12 cellular contexts compared by ENCODE assay signal in the genomic region with DNA sequence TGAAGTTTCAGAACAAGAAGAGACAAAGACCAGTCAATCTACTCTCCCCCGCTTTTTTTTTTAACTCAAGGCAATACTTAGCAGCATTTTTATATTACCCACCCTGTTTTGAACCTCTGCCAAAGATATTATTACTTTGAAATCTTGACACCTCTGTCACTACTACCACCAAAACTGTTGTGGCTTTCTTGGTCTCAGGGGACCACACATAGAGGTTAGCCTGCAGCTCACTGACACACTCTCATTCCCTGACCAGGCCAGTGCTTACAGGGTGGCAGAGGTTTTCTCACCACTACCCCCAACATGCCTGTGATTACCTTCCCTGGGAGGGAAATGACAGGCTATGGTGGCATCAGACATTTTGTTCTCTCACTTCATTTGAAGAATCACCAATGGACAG.
DNase-seq lines count a peak whose midpoint lies in the region; ATAC-seq, FAIRE-seq and TF ChIP-seq lines count a peak whose summit lies in the region.
"Had no signal": no experiment of that assay in that cellular context is flagged by ENCODE, and none has a peak within 500 bp of the region (broad histone marks: within the 10 kb centered on the region; RNA-seq: fewer than 3 reads in every experiment).

No MANE protein-coding gene starts in this region.

- H3K4me1 ChIP-seq in BLaER1 treated with 17β-estradiol and CSF1 and Interleukin-3, amounts not matched to agents 10 nM and 100 nM, result peaks cover 0 to 28% (median 14%) of the 10 kb centered on the region in 10 experiments; a peak in 16 of 20 replicates
- H3K4me1 ChIP-seq in endodermal cell (ENCODE audit: control insufficient read depth, insufficient read depth, low read length) (no peaks in the 10 kb centered on the region), osteoblast (ENCODE audit: insufficient read depth, low read length) (no peaks in the 10 kb centered on the region)

- H3K4me2 ChIP-seq in BLaER1 treated with 17β-estradiol and CSF1 and Interleukin-3, amounts not matched to agents 10 nM and 100 nM, result peak overlapping the region in 9 of 11 experiments; percentile 12 to 79 (median 52); a peak in 15 of 22 replicates
- H3K4me2 ChIP-seq in osteoblast (ENCODE audit: insufficient read depth, low read length), result no peak overlapping the region

- H3K27me3 ChIP-seq in BLaER1 treated with 17β-estradiol and CSF1 and Interleukin-3, amounts not matched to agents 10 nM and 100 nM, result no peaks in the 10 kb centered on the region
- H3K27me3 ChIP-seq in endodermal cell (ENCODE audit: control insufficient read depth, insufficient read depth, low read length, poor library complexity, severe bottlenecking) (no peaks in the 10 kb centered on the region), osteoblast (ENCODE audit: insufficient read depth, low read length) (no peaks in the 10 kb centered on the region)
- H3K27me3 ChIP-seq: brain microvascular endothelial cell had no signal

- WGBS in endodermal cell (ENCODE audit: insufficient coverage in 1 of 2, insufficient read length in 1 of 2), 2 experiments, result 91 to 93% methylated on average over 1 of the region's 1 CpG

- DNase-seq in SIG-M5 treated with dmso at 0.1 percent for 504 hours (lab: John Stamatoyannopoulos, UW; ENCODE audit: unreplicated experiment) (no peak), endodermal cell (no peak), D721Med (ENCODE audit: insufficient read length, low spot score) (no peak), osteoblast (ENCODE audit: insufficient read length, low spot score, missing footprints) (no peak)
- DNase-seq: activated CD4-positive, alpha-beta T cell treated with anti-CD3 and anti-CD28 coated beads for 48 hours; brain microvascular endothelial cell; mammary epithelial cell had no signal

- no peak overlapping the region for H3K27ac ChIP-seq in BLaER1 treated with 17β-estradiol and CSF1 and Interleukin-3, amounts not matched to agents 10 nM and 100 nM
- H3K27ac ChIP-seq in endodermal cell (ENCODE audit: low read depth, low read length) (no peak overlapping the region), osteoblast (ENCODE audit: low read depth, low read length) (no peak overlapping the region)
- H3K27ac ChIP-seq: brain microvascular endothelial cell had no signal

- H3K9ac ChIP-seq in BLaER1 treated with 17β-estradiol and CSF1 and Interleukin-3, amounts not matched to agents 10 nM and 100 nM, result 0 out of 22 replicates have a peak overlapping the region, but pooled peaks of 1 of the 11 experiments have one; percentile 11
- H3K9ac ChIP-seq in endodermal cell (ENCODE audit: extremely low read depth, low read length, poor library complexity, severe bottlenecking), result no peak overlapping the region

- H3K27me3 Mint-ChIP-seq in endodermal cell (ENCODE audit: insufficient read depth), result no peaks in the 10 kb centered on the region

- H3K27ac Mint-ChIP-seq in endodermal cell, result no peak overlapping the region

- H4K20me1 ChIP-seq in BLaER1 treated with 17β-estradiol and CSF1 and Interleukin-3, amounts not matched to agents 10 nM and 100 nM, result no peaks in the 10 kb centered on the region
- H4K20me1 ChIP-seq in osteoblast (ENCODE audit: insufficient read depth, low read length), result no peaks in the 10 kb centered on the region

- no peaks in the 10 kb centered on the region for H3K79me2 ChIP-seq in osteoblast (ENCODE audit: insufficient read depth, low read length)

- H3K9me3 ChIP-seq in BLaER1 treated with 17β-estradiol and CSF1 and Interleukin-3, amounts not matched to agents 10 nM and 100 nM (replicated peaks in 1 of 11), result no peaks in the 10 kb centered on the region
- H3K9me3 ChIP-seq in endodermal cell (ENCODE audit: control insufficient read depth, low read length) (no peaks in the 10 kb centered on the region), osteoblast (ENCODE audit: low read depth, low read length) (no peaks in the 10 kb centered on the region)

- no peak for FAIRE-seq in D721Med (lab: Jason Lieb, UNC)

- no peak overlapping the region for H3K4me3 ChIP-seq in BLaER1 treated with 17β-estradiol and CSF1 and Interleukin-3, amounts not matched to agents 10 nM and 100 nM
- H3K4me3 ChIP-seq in endodermal cell (ENCODE audit: low read length), result no peak overlapping the region
- H3K4me3 ChIP-seq in osteoblast (ENCODE audit: insufficient read depth, low read length), result no peak overlapping the region

- no peak overlapping the region for H2AFZ ChIP-seq in osteoblast (ENCODE audit: low read length)

- H3K36me3 ChIP-seq in BLaER1 treated with 17β-estradiol and CSF1 and Interleukin-3, amounts not matched to agents 10 nM and 100 nM, result peaks cover 0 to 13% (median 6%) of the 10 kb centered on the region in 11 experiments; a peak in 8 of 22 replicates
- H3K36me3 ChIP-seq in endodermal cell (ENCODE audit: control insufficient read depth, insufficient read depth, low read length) (no peaks in the 10 kb centered on the region), osteoblast (ENCODE audit: insufficient read depth, low read length) (peaks cover 16% of the 10 kb centered on the region)
- H3K36me3 ChIP-seq: brain microvascular endothelial cell had no signal

- peaks cover 1% of the 10 kb centered on the region for H3K4me1 Mint-ChIP-seq in endodermal cell

- H3K4me3 Mint-ChIP-seq in endodermal cell, result no peak overlapping the region

- ATAC-seq in GM19025 (IDR thresholded peaks at IDR 0.05; ENCODE audit: low read depth, unreplicated experiment) (peak; percentile 91), HG02759 (IDR thresholded peaks at IDR 0.05; ENCODE audit: unreplicated experiment) (peak; percentile 93), HG03558 (IDR thresholded peaks at IDR 0.05; ENCODE audit: extremely low read depth, unreplicated experiment) (peak; percentile 92)
- ATAC-seq: sciatic nerve had no signal

- no peaks in the 10 kb centered on the region for H3K9me3 Mint-ChIP-seq in endodermal cell

- TF ChIP-seq CTCF in endodermal cell (conservative IDR thresholded peaks at IDR 0.05), result no peak
- no peak for TF ChIP-seq CTCF in D721Med (IDR thresholded peaks at IDR 0.05; ENCODE audit: insufficient read depth, missing control alignments)
- TF ChIP-seq CTCF in osteoblast (IDR thresholded peaks at IDR 0.05; ENCODE audit: extremely low read depth, low read depth, low read length), result no peak

- H3K36me3 Mint-ChIP-seq in endodermal cell (ENCODE audit: low read depth), result peaks cover 2% of the 10 kb centered on the region
